8 cellular contexts compared by ENCODE assay signal in genomic region chr19:38693380-38694223, GRCh38. TPM values are rescaled to one million over a fixed set of nuclear protein-coding genes. Genes with fewer than 3 reads are reported as not detected.
A peak's percentile ranks its signal among the peaks of the same experiment; 100 is the strongest.
DNase-seq lines count a peak whose midpoint lies in the region; ATAC-seq and TF ChIP-seq lines count a peak whose summit lies in the region.

No MANE protein-coding gene starts in this region.

- no peaks in the 10 kb centered on the region for H3K9me3 Mint-ChIP-seq in activated T-helper 2 cell treated with anti-CD3 and anti-CD28 coated beads, Interferon-gamma antibody, Interleukin-2, Interleukin-4, amounts not matched to agents 10 μg/mL and 5 μg/mL and 100 μg/mL, durations not matched to agents 14 hours and 24 hours and 36 hours

- TF ChIP-seq CTCF in GM13976 (IDR thresholded peaks at IDR 0.05; ENCODE audit: borderline replicate concordance, control extremely low read depth, extremely low read depth, insufficient read depth, missing control alignments) (no peak), Loucy (conservative IDR thresholded peaks at IDR 0.05; ENCODE audit: low read length) (no peak), heart left ventricle (IDR thresholded peaks at IDR 0.05) (no peak), retinal pigment epithelial cell (conservative IDR thresholded peaks at IDR 0.05; ENCODE audit: low read depth, low read length) (no peak)

- ATAC-seq in heart left ventricle: peak in 3 of 4 donors; percentile 21 to 48 (median 37)
- no peak for ATAC-seq in GM19035 (IDR thresholded peaks at IDR 0.05; ENCODE audit: unreplicated experiment)

- H3K27ac Mint-ChIP-seq in activated T-helper 2 cell treated with anti-CD3 and anti-CD28 coated beads, Interferon-gamma antibody, Interleukin-2, Interleukin-4, amounts not matched to agents 10 μg/mL and 5 μg/mL and 100 μg/mL, durations not matched to agents 14 hours and 24 hours and 36 hours: peak overlapping the region; percentile 63

- H3K4me1 ChIP-seq in Loucy (ENCODE audit: insufficient read depth, low read length, poor library complexity, severe bottlenecking): peaks cover 88% of the 10 kb centered on the region
- peaks cover 30 to 100% (median 88%) of the 10 kb centered on the region in 12 donors for H3K4me1 ChIP-seq in heart left ventricle

- in situ Hi-C loops in GM13976 (cut with MboI; ENCODE audit: low sequenced_read_pairs, unreplicated experiment): no loop called here

- H3K36me3 Mint-ChIP-seq in activated T-helper 2 cell treated with anti-CD3 and anti-CD28 coated beads, Interferon-gamma antibody, Interleukin-2, Interleukin-4, amounts not matched to agents 10 μg/mL and 5 μg/mL and 100 μg/mL, durations not matched to agents 14 hours and 24 hours and 36 hours (ENCODE audit: low read depth): peaks cover 13% of the 10 kb centered on the region

- peak; percentile 76 for DNase-seq in GM13976 (ENCODE audit: low spot score)
- DNase-seq in activated T-helper 2 cell treated with anti-CD3 and anti-CD28 coated beads, Interferon-gamma antibody, Interleukin-2, Interleukin-4, amounts not matched to agents 10 μg/mL and 5 μg/mL and 100 μg/mL, durations not matched to agents 14 hours and 24 hours and 36 hours (ENCODE audit: low spot score): no peak
- peak in 3 of 5 donors; percentile 61 to 70 (median 68) for DNase-seq in heart left ventricle
- DNase-seq in retinal pigment epithelial cell (ENCODE audit: low read depth): peak; percentile 94
- no peak for DNase-seq in ecto neural progenitor cell (ENCODE audit: low spot score)
- no peak for DNase-seq in pons (ENCODE audit: low spot score)

- peaks cover 87% of the 10 kb centered on the region for H3K79me2 ChIP-seq in Loucy (ENCODE audit: insufficient read depth, low read length)

- H3K4me2 ChIP-seq in Loucy (ENCODE audit: low read depth, low read length, poor library complexity, severe bottlenecking): peak overlapping the region; percentile 83

- H3K4me3 Mint-ChIP-seq in activated T-helper 2 cell treated with anti-CD3 and anti-CD28 coated beads, Interferon-gamma antibody, Interleukin-2, Interleukin-4, amounts not matched to agents 10 μg/mL and 5 μg/mL and 100 μg/mL, durations not matched to agents 14 hours and 24 hours and 36 hours (ENCODE audit: low read depth): peak overlapping the region; percentile 32

- no peaks in the 10 kb centered on the region for H3K27me3 Mint-ChIP-seq in activated T-helper 2 cell treated with anti-CD3 and anti-CD28 coated beads, Interferon-gamma antibody, Interleukin-2, Interleukin-4, amounts not matched to agents 10 μg/mL and 5 μg/mL and 100 μg/mL, durations not matched to agents 14 hours and 24 hours and 36 hours (ENCODE audit: low read depth)

- H3K4me1 Mint-ChIP-seq in activated T-helper 2 cell treated with anti-CD3 and anti-CD28 coated beads, Interferon-gamma antibody, Interleukin-2, Interleukin-4, amounts not matched to agents 10 μg/mL and 5 μg/mL and 100 μg/mL, durations not matched to agents 14 hours and 24 hours and 36 hours (ENCODE audit: low read depth): peaks cover 64% of the 10 kb centered on the region

- H3K4me3 ChIP-seq in Loucy (ENCODE audit: low read length, poor library complexity, severe bottlenecking) (peak overlapping the region; percentile 59), heart left ventricle (peak overlapping the region in 3 of 12 donors; percentile 5 to 13 (median 11)), retinal pigment epithelial cell (ENCODE audit: low read length) (no peak overlapping the region)

- TF ChIP-seq POLR2A in heart left ventricle (IDR thresholded peaks at IDR 0.05): no peak

- H3K36me3 ChIP-seq in Loucy (ENCODE audit: insufficient read depth, low read length) (peaks cover 19% of the 10 kb centered on the region; the same call in 1 of the 2 replicates), heart left ventricle (peaks cover 0 to 33% (median 17%) of the 10 kb centered on the region in 9 donors)

- H3K9ac ChIP-seq in Loucy (ENCODE audit: low read depth, low read length, poor library complexity, severe bottlenecking): peak overlapping the region; percentile 70

- peaks cover 36% of the 10 kb centered on the region for H4K20me1 ChIP-seq in Loucy (ENCODE audit: insufficient read depth, low read length, poor library complexity, severe bottlenecking)

- intact Hi-C loops in activated T-helper 2 cell treated with anti-CD3 and anti-CD28 coated beads, Interferon-gamma antibody, Interleukin-2, Interleukin-4, amounts not matched to agents 10 μg/mL and 5 μg/mL and 100 μg/mL, durations not matched to agents 14 hours and 24 hours and 36 hours (cut with micrococcal nuclease): no loop called here
- intact Hi-C loops in heart left ventricle (cut with DNase I): loop anchor here in 4 of 10 donors (5.0 kb wide), 2 partner anchors 36 to 41 kb away; no protein-coding TSS in a partner anchor

- H3K27me3 ChIP-seq in Loucy (ENCODE audit: insufficient read depth, low read length, poor library complexity, severe bottlenecking): no peaks in the 10 kb centered on the region
- H3K27me3 ChIP-seq in heart left ventricle: no peaks in the 10 kb centered on the region

- H3K27ac ChIP-seq in heart left ventricle: peak overlapping the region; percentile 74 to 96 (median 90)

- peaks cover 17% of the 10 kb centered on the region for H3F3A ChIP-seq in Loucy (ENCODE audit: low read depth)

- H3K9me3 ChIP-seq in Loucy (ENCODE audit: insufficient read depth, low read depth, low read length) (no peaks in the 10 kb centered on the region), heart left ventricle (no peaks in the 10 kb centered on the region)

- H3K9me2 ChIP-seq in Loucy (replicated peaks; ENCODE audit: low read depth, low read length): no peaks in the 10 kb centered on the region

- H2AFZ ChIP-seq in Loucy (ENCODE audit: low read length): no peak overlapping the region

- 34 to 38% (median 36%) methylated on average over 15 to 19 of the region's 19 CpGs for WGBS in heart left ventricle, 4 donors

RNA-seq across cellular contexts. Expression of gene ACTN4, which starts 46.2 kb away (rescaled TPM):
- total RNA-seq in activated T-helper 2 cell treated with anti-CD3 and anti-CD28 coated beads, Interferon-gamma antibody, Interleukin-2, Interleukin-4, amounts not matched to agents 10 μg/mL and 5 μg/mL and 100 μg/mL, durations not matched to agents 14 hours and 24 hours and 36 hours: 329 and 334 TPM in 2 replicates
- 100 to 1,000 TPM; 124 to 307 (median 154) TPM for total RNA-seq in heart left ventricle
- 100 to 1,000 TPM; 100 to 107 TPM for polyA plus RNA-seq in heart left ventricle

RNA-seq across cellular contexts. Expression of gene CAPN12, which starts 50.7 kb away (rescaled TPM):
- total RNA-seq in activated T-helper 2 cell treated with anti-CD3 and anti-CD28 coated beads, Interferon-gamma antibody, Interleukin-2, Interleukin-4, amounts not matched to agents 10 μg/mL and 5 μg/mL and 100 μg/mL, durations not matched to agents 14 hours and 24 hours and 36 hours: 2.9 and 3.6 TPM in 2 replicates
- total RNA-seq in heart left ventricle: 1 to 10 TPM in 2 of 9 donors, under 1 TPM in 7; 0.36 to 1.8 (median 0.72) TPM
- 1 to 10 TPM in 1 of 2 donors, under 1 TPM in 1; 0.91 to 1.4 TPM for polyA plus RNA-seq in heart left ventricle

Comparison
In these comparisons a context has a peak if more than half of its experiments do, and no peak if none do; other contexts are left out.
1. DNase-seq: peak in GM13976 (single experiment), heart left ventricle (3 of 5) and retinal pigment epithelial cell (single experiment); none in activated T-helper 2 cell treated with anti-CD3 and anti-CD28 coated beads, Interferon-gamma antibody, Interleukin-2, Interleukin-4, amounts not matched to agents 10 μg/mL and 5 μg/mL and 100 μg/mL, durations not matched to agents 14 hours and 24 hours and 36 hours (single experiment), ecto neural progenitor cell (single experiment) and pons (single experiment).